ENCODE assay signal across 1 cellular context in genomic region chr7:28858895-28859294, GRCh38.
TF ChIP-seq lines count a peak whose summit lies in the region.

No MANE protein-coding gene starts in this region.

TF ChIP-seq in HepG2, 621 proteins besides CTCF, POLR2A, EP300 and RAD21:
- TF ChIP-seq MAFF (IDR thresholded peaks at IDR 0.05; ENCODE audit: low read depth, low read length), result peak; percentile 47; the same call in 1 of the 2 replicates
- TF ChIP-seq ZFP36 (IDR thresholded peaks at IDR 0.05; ENCODE audit: borderline replicate concordance, low read depth, low read length, partially characterized antibody), result no peak
- TF ChIP-seq MAFK (conservative IDR thresholded peaks at IDR 0.05 in 1 of 2, IDR thresholded peaks at IDR 0.05 in 1 of 2; ENCODE audit: low read length in 2 of 2), result peak in 1 of 2 experiments; percentile 61; a peak in 3 of 4 replicates
- TF ChIP-seq CHD4 (IDR thresholded peaks at IDR 0.05; ENCODE audit: borderline replicate concordance, low read length), result no peak
TF ChIP-seq in HepG2: peak in this region for 2.
